Comparison of ENCODE assay signal across 9 cellular contexts in genomic region chr2:9770308-9771100, GRCh38.
DNase-seq lines count a peak whose midpoint lies in the region; ATAC-seq, FAIRE-seq and TF ChIP-seq lines count a peak whose summit lies in the region.
"Had no signal": no experiment of that assay in that cellular context is flagged by ENCODE, and none has a peak within 500 bp of the region (broad histone marks: within the 10 kb centered on the region; RNA-seq: fewer than 3 reads in every experiment).

No MANE protein-coding gene starts in this region.

- peaks cover 6% of the 10 kb centered on the region for H3K4me1 Mint-ChIP-seq in activated naive CD4-positive, alpha-beta T cell treated with anti-CD3 and anti-CD28 coated beads for 36 hours (ENCODE audit: low read depth)

- 36 to 42% (median 39%) methylated on average over 25 to 27 of the region's 27 CpGs for WGBS in ovary, 3 donors

- H3K27me3 Mint-ChIP-seq in activated naive CD4-positive, alpha-beta T cell treated with anti-CD3 and anti-CD28 coated beads for 36 hours (ENCODE audit: low read depth): no peaks in the 10 kb centered on the region

- H3K27me3 ChIP-seq in Panc1 (ENCODE audit: control insufficient read depth, insufficient read depth, low read length) (no peaks in the 10 kb centered on the region), ovary (no peaks in the 10 kb centered on the region)

- POLR2A ChIA-PET in Panc1 (lab: Charles Lee): no interaction called here

- H3K27ac Mint-ChIP-seq in activated naive CD4-positive, alpha-beta T cell treated with anti-CD3 and anti-CD28 coated beads for 36 hours: no peak overlapping the region

- BruUV-seq in Panc1 (replicated peaks; lab: Mats Ljungman, UMichigan): no TSS peak

- H3K9me3 Mint-ChIP-seq in activated naive CD4-positive, alpha-beta T cell treated with anti-CD3 and anti-CD28 coated beads for 36 hours: no peaks in the 10 kb centered on the region
- H3K9me3 Mint-ChIP-seq: stimulated activated naive CD8-positive, alpha-beta T cell treated with anti-CD3 and anti-CD28 coated beads, Interleukin-15, amount 100 ng/mL, for 72 hours had no signal

- no peak for FAIRE-seq in frontal cortex (lab: Jason Lieb, UNC)

- intact Hi-C loops in Panc1 (cut with micrococcal nuclease; ENCODE audit: unreplicated experiment): no loop called here
- intact Hi-C loops in activated naive CD4-positive, alpha-beta T cell treated with anti-CD3 and anti-CD28 coated beads for 36 hours (cut with micrococcal nuclease): loop anchor here (1.0 kb wide), 1 partner anchor 12 kb away; no protein-coding TSS in a partner anchor
- intact Hi-C loops in ovary (cut with DNase I): no loop called here

- H3K9me3 ChIP-seq in Panc1 (ENCODE audit: control insufficient read depth, insufficient read depth, low read depth, low read length) (no peaks in the 10 kb centered on the region), ovary (no peaks in the 10 kb centered on the region)

- H3K4me1 ChIP-seq in Panc1 (ENCODE audit: control insufficient read depth, insufficient read depth, low read length): peaks cover 15% of the 10 kb centered on the region
- peaks cover 5% of the 10 kb centered on the region for H3K4me1 ChIP-seq in ovary (ENCODE audit: insufficient read depth)

- H3K27ac ChIP-seq in Panc1 (ENCODE audit: low read length): peak overlapping the region; percentile 34; the same call in 1 of the 2 replicates
- no peak overlapping the region for H3K27ac ChIP-seq in ovary

- in situ Hi-C loops in Panc1 (cut with HindIII; ENCODE audit: low pct_unique_long_range_greater_than_20kb, low sequenced_read_pairs): no loop called here

- no peak for TF ChIP-seq EP300 in ovary (IDR thresholded peaks at IDR 0.05)

- H3K36me3 Mint-ChIP-seq in activated naive CD4-positive, alpha-beta T cell treated with anti-CD3 and anti-CD28 coated beads for 36 hours (ENCODE audit: low read depth): no peaks in the 10 kb centered on the region

- no peak for TF ChIP-seq POLR2A in ovary (IDR thresholded peaks at IDR 0.05)

- TF ChIP-seq CTCF in Panc1 (IDR thresholded peaks at IDR 0.05) (peak; percentile 91), ovary (IDR thresholded peaks at IDR 0.05) (peak; percentile 21 to 53 (median 36))

- DNase-seq in D341Med (ENCODE audit: low spot score): peak; percentile 77
- DNase-seq in HT1080 (ENCODE audit: low read depth): peak; percentile 71
- peak; percentile 30 for DNase-seq in Panc1 (ENCODE audit: low read depth, low spot score)
- DNase-seq in activated naive CD4-positive, alpha-beta T cell treated with anti-CD3 and anti-CD28 coated beads for 36 hours: peak; percentile 70
- DNase-seq in frontal cortex (ENCODE audit: low spot score in 2 of 2): peak; percentile 45 to 65
- DNase-seq in ovary: peak; percentile 55 to 77 (median 66)

- H3K4me3 ChIP-seq in Panc1 (ENCODE audit: low read depth in 2 of 2, low read length in 2 of 2) (no peak overlapping the region), ovary (peak overlapping the region; percentile 3)

- H3K36me3 ChIP-seq in Panc1 (ENCODE audit: control insufficient read depth, insufficient read depth, low read length) (no peaks in the 10 kb centered on the region), ovary (no peaks in the 10 kb centered on the region)

- CTCF ChIA-PET in Panc1 (lab: Charles Lee): interaction anchor here (0.7 to 1.6 kb wide), 8 partner anchors 12 to 277 kb away, joined by 3 to 7 read pairs (median 4); no protein-coding TSS in a partner anchor
- CTCF ChIA-PET in activated naive CD4-positive, alpha-beta T cell treated with anti-CD3 and anti-CD28 coated beads for 36 hours (lab: Charles Lee): interaction anchor here (0.6 to 3.8 kb wide), 20 partner anchors 9 to 321 kb away, joined by 3 to 28 read pairs (median 4); partner anchors contain the start of gene ADAM17

- ATAC-seq in Panc1 (peak; percentile 86), HG02970 (IDR thresholded peaks at IDR 0.05; ENCODE audit: low FRiP score, unreplicated experiment) (no peak), HG03457 (IDR thresholded peaks at IDR 0.05; ENCODE audit: unreplicated experiment) (no peak)

- H3K4me3 Mint-ChIP-seq in activated naive CD4-positive, alpha-beta T cell treated with anti-CD3 and anti-CD28 coated beads for 36 hours: no peak overlapping the region
- H3K4me3 Mint-ChIP-seq: stimulated activated naive CD8-positive, alpha-beta T cell treated with anti-CD3 and anti-CD28 coated beads, Interleukin-15, amount 100 ng/mL, for 72 hours had no signal
